9 cellular contexts compared by ENCODE assay signal in genomic region chr3:50587806-50588758, GRCh38. TPM values are rescaled to one million over a fixed set of nuclear protein-coding genes. Genes with fewer than 3 reads are reported as not detected.
A peak's percentile ranks its signal among the peaks of the same experiment; 100 is the strongest.
DNase-seq lines count a peak whose midpoint lies in the region; ATAC-seq and TF ChIP-seq lines count a peak whose summit lies in the region.
"Had no signal": no experiment of that assay in that cellular context is flagged by ENCODE, and none has a peak within 500 bp of the region (broad histone marks: within the 10 kb centered on the region; RNA-seq: fewer than 3 reads in every experiment).

No MANE protein-coding gene starts in this region.

- H3K27ac ChIP-seq in heart right ventricle = peak overlapping the region in 9 of 10 donors; percentile 41 to 97 (median 67)
- peak overlapping the region; percentile 68 to 73 for H3K27ac ChIP-seq in liver (ENCODE audit: low read depth in 1 of 2, low read length in 2 of 2)
- H3K27ac ChIP-seq: pancreas had no signal

- no peaks in the 10 kb centered on the region for H3K27me3 Mint-ChIP-seq in stimulated activated naive CD8-positive, alpha-beta T cell treated with anti-CD3 and anti-CD28 coated beads, Interleukin-15, amount 100 ng/mL, for 72 hours

- no peak for TF ChIP-seq RAD21 in liver (IDR thresholded peaks at IDR 0.05)

- 62 to 71% methylated on average over 17 of the region's 17 CpGs for WGBS in heart right ventricle, 2 donors
- WGBS in liver = 34% methylated on average over 17 of the region's 17 CpGs

- H3K9me3 ChIP-seq in heart right ventricle = no peaks in the 10 kb centered on the region
- H3K9me3 ChIP-seq in liver (ENCODE audit: control insufficient read depth in 4 of 4, low read length in 3 of 4) = no peaks in the 10 kb centered on the region
- H3K9me3 ChIP-seq: pancreas had no signal

- peak overlapping the region in 1 of 2 donors; percentile 33 for H3K9ac ChIP-seq in liver (ENCODE audit: low read depth in 1 of 2, low read length in 2 of 2)

- no peak for TF ChIP-seq CTCF in heart right ventricle (IDR thresholded peaks at IDR 0.05)
- TF ChIP-seq CTCF in liver (IDR thresholded peaks at IDR 0.05; ENCODE audit: low read depth, low read length, missing input control) = no peak

- peaks cover 15 to 94% (median 71%) of the 10 kb centered on the region in 9 donors for H3K4me1 ChIP-seq in heart right ventricle
- peaks cover 49 to 93% (median 84%) of the 10 kb centered on the region in 4 donors for H3K4me1 ChIP-seq in liver (ENCODE audit: control insufficient read depth in 4 of 4, insufficient read depth in 4 of 4, low read length in 3 of 4)

- DNase-seq in heart right ventricle (no peak), Right ventricle myocardium inferior (ENCODE audit: missing footprints) (no peak), NCI-H1105 (lab: John Stamatoyannopoulos, UW) (no peak), DMS153 (lab: John Stamatoyannopoulos, UW) (no peak), HuH-7 (ENCODE audit: low spot score) (no peak)
- peak; percentile 92 for DNase-seq in activated CD8-positive, alpha-beta memory T cell treated with anti-CD3 and anti-CD28 coated beads for 24 hours
- DNase-seq in stimulated activated naive CD8-positive, alpha-beta T cell treated with anti-CD3 and anti-CD28 coated beads, Interleukin-15, amount 100 ng/mL, for 72 hours = peak; percentile 83 to 94

- peaks cover 99% of the 10 kb centered on the region for H3K4me1 Mint-ChIP-seq in stimulated activated naive CD8-positive, alpha-beta T cell treated with anti-CD3 and anti-CD28 coated beads, Interleukin-15, amount 100 ng/mL, for 72 hours

- H3K27ac Mint-ChIP-seq in stimulated activated naive CD8-positive, alpha-beta T cell treated with anti-CD3 and anti-CD28 coated beads, Interleukin-15, amount 100 ng/mL, for 72 hours = peak overlapping the region; percentile 72 to 92

- ATAC-seq in heart right ventricle = no peak
- no peak for ATAC-seq in Right ventricle myocardium inferior
- peak; percentile 70 for ATAC-seq in stimulated activated naive CD8-positive, alpha-beta T cell treated with anti-CD3 and anti-CD28 coated beads, Interleukin-15, amount 100 ng/mL, for 72 hours
- ATAC-seq: pancreas had no signal

- H3K36me3 ChIP-seq in heart right ventricle = no peaks in the 10 kb centered on the region
- H3K36me3 ChIP-seq in liver (ENCODE audit: control insufficient read depth in 4 of 4, insufficient read depth in 3 of 4, low read depth in 1 of 4, low read length in 3 of 4) = no peaks in the 10 kb centered on the region
- H3K36me3 ChIP-seq: pancreas had no signal

- no peak overlapping the region for H3K4me3 ChIP-seq in heart right ventricle
- H3K4me3 ChIP-seq in liver (ENCODE audit: low read depth in 1 of 3, low read length in 3 of 3) = no peak overlapping the region
- H3K4me3 ChIP-seq: pancreas had no signal

- no peaks in the 10 kb centered on the region for H3K9me3 Mint-ChIP-seq in stimulated activated naive CD8-positive, alpha-beta T cell treated with anti-CD3 and anti-CD28 coated beads, Interleukin-15, amount 100 ng/mL, for 72 hours

- intact Hi-C loops in heart right ventricle (cut with DNase I) = no loop called here
- intact Hi-C loops in Right ventricle myocardium inferior (cut with DNase I) = no loop called here

- H3K27me3 ChIP-seq in heart right ventricle = no peaks in the 10 kb centered on the region
- no peaks in the 10 kb centered on the region for H3K27me3 ChIP-seq in liver (ENCODE audit: control insufficient read depth in 4 of 4, insufficient read depth in 4 of 4, low read length in 3 of 4)
- H3K27me3 ChIP-seq: pancreas had no signal

- peak overlapping the region; percentile 55 to 56 for H3K4me3 Mint-ChIP-seq in stimulated activated naive CD8-positive, alpha-beta T cell treated with anti-CD3 and anti-CD28 coated beads, Interleukin-15, amount 100 ng/mL, for 72 hours

TF ChIP-seq in liver, 16 proteins besides CTCF, POLR2A, EP300 and RAD21:
- TF ChIP-seq HNF4A (conservative IDR thresholded peaks at IDR 0.05) = peak; percentile 86 to 89
- TF ChIP-seq TAF1 (conservative IDR thresholded peaks at IDR 0.05) = no peak
- TF ChIP-seq YY1 (IDR thresholded peaks at IDR 0.05) = no peak
- TF ChIP-seq JUND (IDR thresholded peaks at IDR 0.05) = no peak
- TF ChIP-seq RXRA (IDR thresholded peaks at IDR 0.05) = peak; percentile 48 to 73
- peak; percentile 55 for TF ChIP-seq HNF4G (IDR thresholded peaks at IDR 0.05)
- TF ChIP-seq GABPA (IDR thresholded peaks at IDR 0.05 in 1 of 2, conservative IDR thresholded peaks at IDR 0.05 in 1 of 2) = no peak
- TF ChIP-seq ATF3 (IDR thresholded peaks at IDR 0.05) = no peak
- TF ChIP-seq REST (IDR thresholded peaks at IDR 0.05) = peak; percentile 27
- peak; percentile 64 for TF ChIP-seq SP1 (IDR thresholded peaks at IDR 0.05)
- peak; percentile 61 for TF ChIP-seq MAX (IDR thresholded peaks at IDR 0.05)
- peak; percentile 37 for TF ChIP-seq FOXA1 (IDR thresholded peaks at IDR 0.05)
- no peak for TF ChIP-seq FOXA2 (IDR thresholded peaks at IDR 0.05)
- TF ChIP-seq EGR1 (IDR thresholded peaks at IDR 0.05; ENCODE audit: low read depth in 2 of 2) = no peak

RNA-seq across cellular contexts. Expression of gene HEMK1, which starts 18.8 kb away (rescaled TPM):
- 10 to 100 TPM; 10.6 to 19.0 (median 14.8) TPM for total RNA-seq in heart right ventricle
- polyA plus RNA-seq in heart right ventricle = 10 to 100 TPM; 13.5 to 17.7 TPM
- total RNA-seq in Right ventricle myocardium inferior = 14.0 TPM
- total RNA-seq in liver = 1 to 10 TPM; 3.7 to 9.2 TPM
- polyA plus RNA-seq in liver = 1 to 10 TPM; 8.7 to 9.5 TPM

RNA-seq across cellular contexts. Expression of gene C3orf18, which starts 20.5 kb away (rescaled TPM):
- total RNA-seq in heart right ventricle (10 to 100 TPM; 31.6 to 49.9 (median 43.4) TPM), Right ventricle myocardium inferior (48.4 TPM), liver (1 to 10 TPM; 1.8 to 2.7 TPM)
- polyA plus RNA-seq in heart right ventricle (10 to 100 TPM; 19.9 to 28.7 TPM), liver (1 to 10 TPM in 1 of 2 donors, under 1 TPM in 1; 0.54 to 1.1 TPM)

RNA-seq across cellular contexts. Expression of gene CISH, which starts 23.5 kb away (rescaled TPM):
- total RNA-seq in heart right ventricle = 100 to 1,000 TPM in 1 of 10 donors, 10 to 100 TPM in 6, 1 to 10 TPM in 3; 5.4 to 131 (median 24.0) TPM
- 10 to 100 TPM in 1 of 2 donors, 1 to 10 TPM in 1; 8.9 to 21.1 TPM for polyA plus RNA-seq in heart right ventricle
- total RNA-seq in Right ventricle myocardium inferior = 13.2 TPM
- 10 to 100 TPM in 1 of 2 donors, 1 to 10 TPM in 1; 4.7 to 30.6 TPM for total RNA-seq in liver
- 10 to 100 TPM; 17.9 to 32.5 TPM for polyA plus RNA-seq in liver

RNA-seq across cellular contexts. Expression of gene MAPKAPK3, which starts 28.9 kb away (rescaled TPM):
- 100 to 1,000 TPM; 278 to 496 (median 334) TPM for total RNA-seq in heart right ventricle
- polyA plus RNA-seq in heart right ventricle = 100 to 1,000 TPM; 134 to 225 TPM
- total RNA-seq in Right ventricle myocardium inferior = 412 TPM
- total RNA-seq in liver = 10 to 100 TPM; 20.4 to 32.9 TPM
- polyA plus RNA-seq in liver = 10 to 100 TPM; 13.9 to 17.5 TPM

Comparison
In these comparisons a context has a peak if more than half of its experiments do, and no peak if none do; other contexts are left out.
1. DNase-seq: peak in activated CD8-positive, alpha-beta memory T cell treated with anti-CD3 and anti-CD28 coated beads for 24 hours (single experiment) and stimulated activated naive CD8-positive, alpha-beta T cell treated with anti-CD3 and anti-CD28 coated beads, Interleukin-15, amount 100 ng/mL, for 72 hours (2 of 2); none in heart right ventricle (0 of 2), Right ventricle myocardium inferior (single experiment), NCI-H1105 (single experiment), DMS153 (single experiment) and HuH-7 (single experiment).
2. RNA of gene C3orf18, which starts 20.5 kb away (total RNA-seq): 48.4 TPM in Right ventricle myocardium inferior (single experiment) and 31.6 to 49.9 TPM in heart right ventricle; 1.8 to 2.7 TPM in liver; every median in the first group is over 4 times any median in the second.